Comparison of ENCODE assay signal across 9 cellular contexts in the genomic region with DNA sequence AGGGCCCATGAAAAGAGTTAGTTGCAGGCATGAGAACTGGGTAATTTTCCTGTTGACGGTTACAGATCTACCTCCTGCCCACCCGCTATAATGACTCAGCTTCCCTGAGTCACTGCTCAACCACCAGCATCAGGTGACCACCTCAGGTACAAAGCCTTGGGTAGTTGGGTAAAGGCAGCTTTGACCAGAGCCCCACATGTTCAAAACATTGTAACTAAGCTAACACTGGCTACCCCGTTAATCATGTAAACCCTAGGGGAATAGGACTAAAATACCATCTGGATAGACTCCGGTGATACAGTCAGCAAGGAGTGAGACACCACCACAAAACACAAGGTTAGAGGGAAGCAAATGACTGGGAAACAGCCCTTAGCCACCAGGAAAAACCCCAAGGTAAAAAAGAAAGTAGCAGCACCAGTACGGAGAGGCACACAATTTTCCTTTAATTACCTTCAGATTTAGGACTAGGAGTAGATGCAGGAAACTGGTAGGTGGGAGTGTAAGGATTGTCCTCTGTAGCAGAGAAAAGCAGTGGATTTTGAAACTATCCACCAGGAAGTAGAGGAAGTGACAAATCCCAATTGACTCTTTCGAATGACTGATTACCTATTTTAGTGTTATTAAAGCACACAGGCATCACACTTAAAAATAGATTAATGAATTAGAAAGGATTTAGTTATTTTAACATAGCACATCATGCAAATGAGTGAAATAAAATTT.
DNase-seq lines count a peak whose midpoint lies in the region; ATAC-seq, FAIRE-seq and TF ChIP-seq lines count a peak whose summit lies in the region.
"Had no signal": no experiment of that assay in that cellular context is flagged by ENCODE, and none has a peak within 500 bp of the region (broad histone marks: within the 10 kb centered on the region; RNA-seq: fewer than 3 reads in every experiment).

No MANE protein-coding gene starts in this region.

- peaks cover 0 to 96% (median 0%) of the 10 kb centered on the region in 11 experiments; a peak in 3 of 22 replicates for H4K20me1 ChIP-seq in BLaER1 treated with 17β-estradiol and CSF1 and Interleukin-3, amounts not matched to agents 10 nM and 100 nM
- H4K20me1 ChIP-seq in endothelial cell of umbilical vein (replicated peaks; ENCODE audit: control insufficient read depth, extremely low read depth, insufficient read depth, low read length): no peaks in the 10 kb centered on the region

- peak overlapping the region in 1 of 10 donors; percentile 36 for H3K27ac Mint-ChIP-seq in naive thymus-derived CD8-positive, alpha-beta T cell

- peaks cover 0 to 2% (median 0%) of the 10 kb centered on the region in 9 donors for H3K9me3 Mint-ChIP-seq in naive thymus-derived CD8-positive, alpha-beta T cell

- no peak overlapping the region for H3K4me3 ChIP-seq in BLaER1 treated with 17β-estradiol and CSF1 and Interleukin-3, amounts not matched to agents 10 nM and 100 nM
- no peak overlapping the region for H3K4me3 ChIP-seq in endothelial cell of umbilical vein (replicated peaks in 1 of 3; ENCODE audit: insufficient read depth in 1 of 3, low read depth in 1 of 3, low read length in 3 of 3)

- H2AFZ ChIP-seq in endothelial cell of umbilical vein (ENCODE audit: low read depth, low read length): no peak overlapping the region

- H3K27me3 Mint-ChIP-seq in naive thymus-derived CD8-positive, alpha-beta T cell: peaks cover 0 to 10% (median 0%) of the 10 kb centered on the region in 5 donors

- no peaks in the 10 kb centered on the region for H3K27me3 ChIP-seq in BLaER1 treated with 17β-estradiol and CSF1 and Interleukin-3, amounts not matched to agents 10 nM and 100 nM
- H3K27me3 ChIP-seq in endothelial cell of umbilical vein (ENCODE audit: control insufficient read depth in 2 of 2, insufficient read depth in 2 of 2, low read length in 2 of 2): no peaks in the 10 kb centered on the region

- peak overlapping the region in 10 of 11 experiments; percentile 25 to 80 (median 62); a peak in 20 of 22 replicates for H3K4me2 ChIP-seq in BLaER1 treated with 17β-estradiol and CSF1 and Interleukin-3, amounts not matched to agents 10 nM and 100 nM
- H3K4me2 ChIP-seq in endothelial cell of umbilical vein (ENCODE audit: insufficient read depth, low read length): no peak overlapping the region

- H3K27ac ChIP-seq in BLaER1 treated with 17β-estradiol and CSF1 and Interleukin-3, amounts not matched to agents 10 nM and 100 nM: peak overlapping the region in 2 of 11 experiments; percentile 8 to 22; a peak in 3 of 22 replicates
- no peak overlapping the region for H3K27ac ChIP-seq in endothelial cell of umbilical vein (ENCODE audit: insufficient read depth, low read depth, low read length)

- CTCF ChIA-PET in endothelial cell of umbilical vein (lab: Charles Lee): interaction anchor here (1.1 to 2.5 kb wide), 3 partner anchors 8 to 25 kb away, joined by 4 to 11 read pairs (median 4); no protein-coding TSS in a partner anchor

- H3K4me1 Mint-ChIP-seq in naive thymus-derived CD8-positive, alpha-beta T cell: no peaks in the 10 kb centered on the region

- peaks cover 6 to 100% (median 86%) of the 10 kb centered on the region in 10 experiments; a peak in 18 of 20 replicates for H3K4me1 ChIP-seq in BLaER1 treated with 17β-estradiol and CSF1 and Interleukin-3, amounts not matched to agents 10 nM and 100 nM
- peaks cover 4% of the 10 kb centered on the region for H3K4me1 ChIP-seq in endothelial cell of umbilical vein (ENCODE audit: control insufficient read depth, extremely low read depth, insufficient read depth, low read length)

- H3K36me3 ChIP-seq in BLaER1 treated with 17β-estradiol and CSF1 and Interleukin-3, amounts not matched to agents 10 nM and 100 nM: peaks cover 0 to 97% (median 26%) of the 10 kb centered on the region in 11 experiments; a peak in 14 of 22 replicates
- no peaks in the 10 kb centered on the region for H3K36me3 ChIP-seq in endothelial cell of umbilical vein (ENCODE audit: control insufficient read depth in 2 of 2, extremely low read depth in 1 of 2, insufficient read depth in 2 of 2, low read length in 2 of 2)

- no peaks in the 10 kb centered on the region for H3K9me1 ChIP-seq in endothelial cell of umbilical vein (replicated peaks; ENCODE audit: control insufficient read depth, extremely low read depth, insufficient read depth, low read length)

- TSS peak; percentile 40 for BruUV-seq in endothelial cell of umbilical vein (replicated peaks; lab: Mats Ljungman, UMichigan)

- DNase-seq in HPDE6-E6E7 (ENCODE audit: extremely low spot score): peak; percentile 86
- no peak for DNase-seq in endothelial cell of umbilical vein (ENCODE audit: low read depth, low spot score)
- no peak for DNase-seq in DMS153 treated with DMSO at 0.1 percent for 48 hours (lab: John Stamatoyannopoulos, UW; ENCODE audit: unreplicated experiment)
- DNase-seq in naive thymus-derived CD8-positive, alpha-beta T cell: no peak
- no peak for DNase-seq in NCI-H748 treated with DMSO at 0.1 percent for 48 hours (lab: John Stamatoyannopoulos, UW)
- DNase-seq: NCI-H526 had no signal

- no peak overlapping the region for H3K4me3 Mint-ChIP-seq in naive thymus-derived CD8-positive, alpha-beta T cell

- ATAC-seq in GM19043 (IDR thresholded peaks at IDR 0.05; ENCODE audit: low read depth, unreplicated experiment): peak; percentile 45
- ATAC-seq in naive thymus-derived CD8-positive, alpha-beta T cell: no peak
- ATAC-seq in GM21528 (IDR thresholded peaks at IDR 0.05; ENCODE audit: low FRiP score, unreplicated experiment): no peak

- H3K79me2 ChIP-seq in endothelial cell of umbilical vein (ENCODE audit: control insufficient read depth, insufficient read depth, low read length): no peaks in the 10 kb centered on the region

- dilution Hi-C loops in endothelial cell of umbilical vein (cut with MboI; ENCODE audit: extremely low pct_ligation_motif_present, low sequenced_read_pairs): no loop called here

- intact Hi-C loops in endothelial cell of umbilical vein (cut with micrococcal nuclease): no loop called here

- FAIRE-seq in endothelial cell of umbilical vein (lab: Jason Lieb, UNC): no peak

- TF ChIP-seq POLR2A in endothelial cell of umbilical vein (IDR thresholded peaks at IDR 0.05; ENCODE audit: low read depth, low read length): no peak

- no peaks in the 10 kb centered on the region for H3K9me3 ChIP-seq in BLaER1 treated with 17β-estradiol and CSF1 and Interleukin-3, amounts not matched to agents 10 nM and 100 nM (replicated peaks in 1 of 11)
- no peaks in the 10 kb centered on the region for H3K9me3 ChIP-seq in endothelial cell of umbilical vein (replicated peaks; ENCODE audit: control insufficient read depth, insufficient read depth, low read length)

- H3K36me3 Mint-ChIP-seq in naive thymus-derived CD8-positive, alpha-beta T cell: peaks cover 0 to 3% (median 0%) of the 10 kb centered on the region in 3 donors

- H3K9ac ChIP-seq in BLaER1 treated with 17β-estradiol and CSF1 and Interleukin-3, amounts not matched to agents 10 nM and 100 nM: no peak overlapping the region
- H3K9ac ChIP-seq in endothelial cell of umbilical vein (replicated peaks; ENCODE audit: extremely low read depth, insufficient read depth, low read length): no peak overlapping the region

- POLR2A ChIA-PET in endothelial cell of umbilical vein (lab: Charles Lee): no interaction called here
- POLR2A ChIA-PET in naive thymus-derived CD8-positive, alpha-beta T cell (lab: Charles Lee): no interaction called here

- TF ChIP-seq CTCF in endothelial cell of umbilical vein (IDR thresholded peaks at IDR 0.05; ENCODE audit: extremely low read depth in 1 of 2, insufficient read depth in 1 of 2, low read depth in 1 of 2, low read length in 2 of 2): no peak

TF ChIP-seq in endothelial cell of umbilical vein, 7 proteins besides CTCF, POLR2A, EP300 and RAD21:
- TF ChIP-seq MYC (IDR thresholded peaks at IDR 0.05; ENCODE audit: low read depth, low read length) (no peak), EZH2 (IDR thresholded peaks at IDR 0.05; ENCODE audit: borderline replicate concordance, low read depth, low read length, severe bottlenecking) (no peak)
- TF ChIP-seq, protein P1, sequence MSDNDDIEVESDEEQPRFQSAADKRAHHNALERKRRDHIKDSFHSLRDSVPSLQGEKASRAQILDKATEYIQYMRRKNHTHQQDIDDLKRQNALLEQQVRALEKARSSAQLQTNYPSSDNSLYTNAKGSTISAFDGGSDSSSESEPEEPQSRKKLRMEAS (IDR thresholded peaks at IDR 0.05; ENCODE audit: insufficient read depth, insufficient read length): no peak
TF ChIP-seq in endothelial cell of umbilical vein: peak in this region for 0.
